ENCODE assay signal across 8 cellular contexts in genomic region chr17:44689492-44690217, GRCh38. TPM values are rescaled to one million over a fixed set of nuclear protein-coding genes. Genes with fewer than 3 reads are reported as not detected.
DNase-seq lines count a peak whose midpoint lies in the region; ATAC-seq and TF ChIP-seq lines count a peak whose summit lies in the region.

Gene CCDC43 (minus strand): TSS chr17:44689776. CDS start chr17:44689753, 23 bp downstream.

- H3K27ac ChIP-seq in temporal lobe (ENCODE audit: low read depth, low read length): peak within 1 kb of the TSS; percentile 86

- peak; percentile 99 for ATAC-seq in SK-N-SH treated with all-trans-retinoic acid at 6 μM for 48 hours
- ATAC-seq in omental fat pad (ENCODE audit: low FRiP score): peak; percentile 96

- POLR2A ChIA-PET in HEK293T (lab: Yijun Ruan, JAX): interaction anchor here (0.6 to 4.9 kb wide), 10 partner anchors 8 to 470 kb away, joined by 3 to 59 read pairs (median 3); partner anchors contain the start of genes DBF4B and UBTF

- DNase-seq in HEK293T (ENCODE audit: extremely low spot score) (peak; percentile 95), NCI-H1048 (lab: John Stamatoyannopoulos, UW) (peak; percentile 77), glomerular endothelial cell (ENCODE audit: extremely low read depth, low read depth, low spot score) (peak; percentile 70), omental fat pad (ENCODE audit: low spot score) (peak; percentile 66)
- peak; percentile 93 for DNase-seq in activated naive CD4-positive, alpha-beta T cell treated with anti-CD3 and anti-CD28 coated beads, Interleukin-2, amount 50 U/mL, for 16 hours

- H3K9ac ChIP-seq in ES-I3 (ENCODE audit: low read depth, low read length): peak within 1 kb of the TSS; percentile 92

- CTCF ChIA-PET in HEK293T (lab: Yijun Ruan, JAX): interaction anchor here (0.6 to 0.9 kb wide), 2 partner anchors 14 to 113 kb away, joined by 3 read pairs; no protein-coding TSS in a partner anchor

- H3K4me1 ChIP-seq in ES-I3 (ENCODE audit: insufficient read depth, low read length): peaks cover 12% of the 10 kb centered on the region

- H3K36me3 ChIP-seq in ES-I3 (ENCODE audit: insufficient read depth, low read length): no peaks in the 10 kb centered on the region

- TF ChIP-seq CTCF in omental fat pad (IDR thresholded peaks at IDR 0.05): no peak

- H3K9me3 ChIP-seq in ES-I3 (ENCODE audit: control insufficient read depth, insufficient read depth, low read length): no peaks in the 10 kb centered on the region

TF ChIP-seq in HEK293T, 16 proteins besides CTCF, POLR2A, EP300 and RAD21:
- TF ChIP-seq ELF4 (IDR thresholded peaks at IDR 0.05): peak; percentile 61
- no peak for TF ChIP-seq BHLHE40 (IDR thresholded peaks at IDR 0.05; ENCODE audit: borderline replicate concordance)
- TF ChIP-seq L3MBTL2 (conservative IDR thresholded peaks at IDR 0.05): peak; percentile 87

TF ChIP-seq in SK-N-SH treated with all-trans-retinoic acid at 6 μM for 48 hours, 23 proteins besides CTCF, POLR2A, EP300 and RAD21:
- no peak for TF ChIP-seq ESRRG (CRISPR knock-in tag; IDR thresholded peaks at IDR 0.05)
- TF ChIP-seq RARB (CRISPR knock-in tag; IDR thresholded peaks at IDR 0.05): no peak
- TF ChIP-seq BACH2 (CRISPR knock-in tag; IDR thresholded peaks at IDR 0.05; ENCODE audit: borderline replicate concordance): no peak
- TF ChIP-seq TOX (CRISPR knock-in tag; IDR thresholded peaks at IDR 0.05; ENCODE audit: borderline replicate concordance): no peak
- TF ChIP-seq ZNF70 (CRISPR knock-in tag; IDR thresholded peaks at IDR 0.05): no peak
- no peak for TF ChIP-seq ZFP3 (CRISPR knock-in tag; IDR thresholded peaks at IDR 0.05)
- TF ChIP-seq ZNF8 (CRISPR knock-in tag; IDR thresholded peaks at IDR 0.05): no peak
- TF ChIP-seq OSR1 (CRISPR knock-in tag; IDR thresholded peaks at IDR 0.05): no peak
- TF ChIP-seq PATZ1 (CRISPR knock-in tag; IDR thresholded peaks at IDR 0.05; ENCODE audit: borderline replicate concordance): no peak
- no peak for TF ChIP-seq CSDC2 (CRISPR knock-in tag; IDR thresholded peaks at IDR 0.05)
- no peak for TF ChIP-seq SNAI2 (CRISPR knock-in tag; IDR thresholded peaks at IDR 0.05)
- TF ChIP-seq POU6F1 (CRISPR knock-in tag; IDR thresholded peaks at IDR 0.05; ENCODE audit: borderline replicate concordance, low read depth): no peak
- TF ChIP-seq ZFP30 (CRISPR knock-in tag; IDR thresholded peaks at IDR 0.05): no peak
- TF ChIP-seq ISL1 (CRISPR knock-in tag; IDR thresholded peaks at IDR 0.05): no peak
- TF ChIP-seq TSHZ2 (CRISPR knock-in tag; IDR thresholded peaks at IDR 0.05): no peak
- no peak for TF ChIP-seq ZC3H10 (CRISPR knock-in tag; IDR thresholded peaks at IDR 0.05)
- TF ChIP-seq CREB5 (CRISPR knock-in tag; IDR thresholded peaks at IDR 0.05; ENCODE audit: low read depth): no peak
- no peak for TF ChIP-seq GLIS3 (CRISPR knock-in tag; IDR thresholded peaks at IDR 0.05)
TF ChIP-seq in SK-N-SH treated with all-trans-retinoic acid at 6 μM for 48 hours: peak in this region for 0.

RNA-seq across cellular contexts. Expression of gene CCDC43, which starts in this region (rescaled TPM):
- total RNA-seq in glomerular endothelial cell (15.5 and 20.3 TPM in 2 replicates), omental fat pad (10 to 100 TPM; 14.5 to 22.5 (median 17.6) TPM), temporal lobe (24.3 TPM)

Comparison
In these comparisons a context has a peak if more than half of its experiments do, and no peak if none do; other contexts are left out.
1. Peak in every context shown above with its lines: DNase-seq, ATAC-seq and H3K27ac ChIP-seq.